23 cellular contexts compared by ENCODE assay signal in the genomic region with DNA sequence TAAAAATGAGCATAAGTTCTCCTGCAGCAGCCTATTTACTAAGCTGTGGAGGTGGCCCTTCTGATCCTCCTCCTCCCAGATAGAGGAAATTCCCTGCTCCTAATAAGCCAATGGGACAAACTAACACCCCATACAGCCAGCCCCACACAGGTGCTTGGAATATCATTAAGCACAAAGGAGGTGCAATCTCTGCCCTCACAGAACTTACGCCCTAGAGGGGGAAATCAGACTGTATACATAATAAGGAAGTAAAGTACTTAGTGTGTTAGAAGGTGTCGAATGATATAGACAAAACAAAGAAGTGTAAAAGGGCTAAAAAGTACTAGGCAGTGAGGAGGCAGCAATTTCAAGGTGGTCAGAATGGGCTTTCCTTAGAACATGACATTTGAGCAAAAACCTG. TPM values are rescaled to one million over a fixed set of nuclear protein-coding genes. Genes with fewer than 3 reads are reported as not detected.
DNase-seq lines count a peak whose midpoint lies in the region; ATAC-seq, FAIRE-seq and TF ChIP-seq lines count a peak whose summit lies in the region.
"Had no signal": no experiment of that assay in that cellular context is flagged by ENCODE, and none has a peak within 500 bp of the region (broad histone marks: within the 10 kb centered on the region; RNA-seq: fewer than 3 reads in every experiment).

No MANE protein-coding gene starts in this region.

- no peak overlapping the region for H3K4me3 ChIP-seq in colonic mucosa
- no peak overlapping the region for H3K4me3 ChIP-seq in thyroid gland (replicated peaks in 1 of 3)
- H3K4me3 ChIP-seq in right atrium auricular region: no peak overlapping the region
- H3K4me3 ChIP-seq in CD8-positive, alpha-beta T cell (ENCODE audit: low read depth, low read length): no peak overlapping the region
- H3K4me3 ChIP-seq in kidney (ENCODE audit: low read length in 2 of 2): no peak overlapping the region
- H3K4me3 ChIP-seq: heart left ventricle, psoas muscle had no signal

- 74 to 82% methylated on average over 2 of the region's 2 CpGs for WGBS in thyroid gland, 2 donors

- H3K27me3 Mint-ChIP-seq in CD8-positive, alpha-beta T cell (ENCODE audit: low read depth): peaks cover 4% of the 10 kb centered on the region

- DNase-seq in NOMO-1 treated with DMSO at 0.1 percent for 48 hours (lab: John Stamatoyannopoulos, UW; ENCODE audit: unreplicated experiment) (peak; percentile 40), NOMO-1 treated with dmso at 0.1 percent for 144 hours (lab: John Stamatoyannopoulos, UW; ENCODE audit: unreplicated experiment) (no peak), colonic mucosa (no peak), thyroid gland (no peak), right atrium auricular region (ENCODE audit: low spot score) (no peak), kidney (no peak)
- no peak for DNase-seq in CD8-positive, alpha-beta T cell
- DNase-seq: 8988T; activated effector memory CD4-positive, alpha-beta T cell treated with anti-CD3 and anti-CD28 coated beads, Interleukin-2, amount 50 U/mL, for 16 hours; aorta; CD8-positive, alpha-beta memory T cell; erythroblast; heart left ventricle; NCI-H446 treated with DMSO at 0.1 percent for 48 hours; PC-3; psoas muscle had no signal

- H3K27ac Mint-ChIP-seq in CD8-positive, alpha-beta T cell: no peak overlapping the region
- H3K27ac Mint-ChIP-seq: CD8-positive, alpha-beta memory T cell had no signal

- H3K4me3 Mint-ChIP-seq in CD8-positive, alpha-beta T cell: no peak overlapping the region
- H3K4me3 Mint-ChIP-seq: CD8-positive, alpha-beta memory T cell had no signal

- H3K27me3 ChIP-seq in colonic mucosa (no peaks in the 10 kb centered on the region), thyroid gland (no peaks in the 10 kb centered on the region), right atrium auricular region (no peaks in the 10 kb centered on the region)
- no peaks in the 10 kb centered on the region for H3K27me3 ChIP-seq in CD8-positive, alpha-beta T cell (ENCODE audit: insufficient read depth, low read length)
- H3K27me3 ChIP-seq: heart left ventricle had no signal

- H3K9ac ChIP-seq in colonic mucosa (ENCODE audit: low read depth in 2 of 2, low read length in 2 of 2) (peak overlapping the region in 1 of 2 donors; percentile 43), kidney (ENCODE audit: low read length in 2 of 2) (no peak overlapping the region)
- H3K9ac ChIP-seq: KMS-11 had no signal

- TF ChIP-seq POLR2A in thyroid gland (IDR thresholded peaks at IDR 0.05): no peak

- POLR2A ChIA-PET in CD8-positive, alpha-beta T cell (lab: Charles Lee): no interaction called here

- intact Hi-C loops in colonic mucosa (cut with DNase I): no loop called here
- intact Hi-C loops in thyroid gland (cut with DNase I): no loop called here
- intact Hi-C loops in CD8-positive, alpha-beta T cell (cut with DNase I, micrococcal nuclease): no loop called here
- intact Hi-C loops in kidney (cut with DNase I): no loop called here

- H3K4me1 Mint-ChIP-seq in CD8-positive, alpha-beta T cell (ENCODE audit: low read depth): no peaks in the 10 kb centered on the region
- H3K4me1 Mint-ChIP-seq: CD8-positive, alpha-beta memory T cell had no signal

- no peaks in the 10 kb centered on the region for H3K36me3 ChIP-seq in colonic mucosa
- H3K36me3 ChIP-seq in thyroid gland: no peaks in the 10 kb centered on the region
- no peaks in the 10 kb centered on the region for H3K36me3 ChIP-seq in right atrium auricular region
- no peaks in the 10 kb centered on the region for H3K36me3 ChIP-seq in CD8-positive, alpha-beta T cell (ENCODE audit: insufficient read depth, low read length)
- no peaks in the 10 kb centered on the region for H3K36me3 ChIP-seq in kidney (ENCODE audit: control insufficient read depth in 1 of 2, insufficient read depth in 2 of 2, low read length in 2 of 2)
- H3K36me3 ChIP-seq: heart left ventricle had no signal

- ATAC-seq in HG03432 (IDR thresholded peaks at IDR 0.05; ENCODE audit: unreplicated experiment): peak; percentile 21
- ATAC-seq in CD8-positive, alpha-beta T cell: no peak
- ATAC-seq: PC-3, psoas muscle, SK-N-SH treated with all-trans-retinoic acid at 6 μM for 48 hours had no signal

- no peak for TF ChIP-seq CTCF in colonic mucosa (IDR thresholded peaks at IDR 0.05)
- no peak for TF ChIP-seq CTCF in thyroid gland (IDR thresholded peaks at IDR 0.05)
- TF ChIP-seq CTCF in right atrium auricular region (IDR thresholded peaks at IDR 0.05): no peak
- TF ChIP-seq CTCF in CD8-positive, alpha-beta T cell (IDR thresholded peaks at IDR 0.05): no peak
- no peak for TF ChIP-seq CTCF in kidney (IDR thresholded peaks at IDR 0.05; ENCODE audit: borderline replicate concordance, extremely low read depth, insufficient read depth)

- CTCF ChIA-PET in CD8-positive, alpha-beta T cell (lab: Charles Lee): no interaction called here

- FAIRE-seq in kidney (lab: Jason Lieb, UNC): no peak
- FAIRE-seq: colon had no signal

- H3K36me3 Mint-ChIP-seq in CD8-positive, alpha-beta T cell: no peaks in the 10 kb centered on the region
- H3K36me3 Mint-ChIP-seq: CD8-positive, alpha-beta memory T cell had no signal

- H3K4me1 ChIP-seq in colonic mucosa: peaks cover 21% of the 10 kb centered on the region
- H3K4me1 ChIP-seq in thyroid gland: peaks cover 0 to 6% of the 10 kb centered on the region in 2 donors
- no peaks in the 10 kb centered on the region for H3K4me1 ChIP-seq in right atrium auricular region
- H3K4me1 ChIP-seq in CD8-positive, alpha-beta T cell (ENCODE audit: insufficient read depth, low read length): no peaks in the 10 kb centered on the region
- no peaks in the 10 kb centered on the region for H3K4me1 ChIP-seq in kidney (ENCODE audit: control insufficient read depth in 1 of 2, insufficient read depth in 1 of 2, low read depth in 1 of 2, low read length in 2 of 2)
- H3K4me1 ChIP-seq: psoas muscle had no signal

- H3K27ac ChIP-seq in colonic mucosa (peak overlapping the region; percentile 79), thyroid gland (peak overlapping the region in 2 of 3 donors; percentile 24 to 27), right atrium auricular region (no peak overlapping the region), kidney (ENCODE audit: low read depth in 2 of 2, low read length in 2 of 2) (no peak overlapping the region)
- no peak overlapping the region for H3K27ac ChIP-seq in CD8-positive, alpha-beta T cell (ENCODE audit: low read depth, low read length)
- H3K27ac ChIP-seq: heart left ventricle, HL-60, KMS-11, psoas muscle, VCaP had no signal

- no peaks in the 10 kb centered on the region for H3K9me3 ChIP-seq in colonic mucosa
- H3K9me3 ChIP-seq in thyroid gland: no peaks in the 10 kb centered on the region
- H3K9me3 ChIP-seq in right atrium auricular region: no peaks in the 10 kb centered on the region
- no peaks in the 10 kb centered on the region for H3K9me3 ChIP-seq in CD8-positive, alpha-beta T cell (ENCODE audit: low read length)
- no peaks in the 10 kb centered on the region for H3K9me3 ChIP-seq in kidney (ENCODE audit: control insufficient read depth in 1 of 2, low read length in 2 of 2)
- H3K9me3 ChIP-seq: heart left ventricle, psoas muscle had no signal

- H3K9me3 Mint-ChIP-seq in CD8-positive, alpha-beta T cell: no peaks in the 10 kb centered on the region
- H3K9me3 Mint-ChIP-seq: CD8-positive, alpha-beta memory T cell had no signal

RNA-seq across cellular contexts. Expression of a gene that starts 5.8 kb away (rescaled TPM):
- total RNA-seq in colonic mucosa: 100 to 1,000 TPM in 1 of 2 donors, 10 to 100 TPM in 1; 46.5 to 445 TPM
- total RNA-seq in thyroid gland: not detected
- not detected for total RNA-seq in right atrium auricular region
- total RNA-seq in CD8-positive, alpha-beta T cell: not detected
- not detected for total RNA-seq in kidney
- polyA plus RNA-seq in kidney (ENCODE audit: insufficient read depth, low read depth, low replicate concordance): not detected
- total RNA-seq: aorta; CD8-positive, alpha-beta memory T cell; heart left ventricle; kidney epithelial cell; PC-3; psoas muscle had no signal
- polyA plus RNA-seq: CD8-positive, alpha-beta memory T cell; heart left ventricle; psoas muscle had no signal

RNA-seq across cellular contexts. Expression of a gene that starts 16.8 kb away (rescaled TPM):
- total RNA-seq in colonic mucosa: not detected
- not detected for total RNA-seq in thyroid gland
- total RNA-seq in right atrium auricular region: not detected
- not detected for total RNA-seq in CD8-positive, alpha-beta T cell
- total RNA-seq in kidney: not detected
- polyA plus RNA-seq in kidney (ENCODE audit: insufficient read depth, low read depth, low replicate concordance): not detected
- total RNA-seq: aorta; CD8-positive, alpha-beta memory T cell; heart left ventricle; kidney epithelial cell; PC-3; psoas muscle had no signal
- polyA plus RNA-seq: aorta; CD8-positive, alpha-beta memory T cell; heart left ventricle; psoas muscle had no signal

RNA-seq across cellular contexts. Expression of a gene that starts 42.8 kb away (rescaled TPM):
- total RNA-seq in colonic mucosa (under 1 TPM; 0.96 to 0.98 TPM), thyroid gland (under 1 TPM in 2 of 4 donors, not detected in 2; 0.13 to 0.25 TPM), right atrium auricular region (not detected), kidney (11.1 TPM)
- 10 to 100 TPM; 12.3 to 13.2 TPM for total RNA-seq in CD8-positive, alpha-beta T cell
- not detected for polyA plus RNA-seq in kidney (ENCODE audit: insufficient read depth, low read depth, low replicate concordance)
- total RNA-seq: kidney epithelial cell, PC-3 had no signal

Comparison
In these comparisons a context has a peak if more than half of its experiments do, and no peak if none do; other contexts are left out.
1. H3K27ac ChIP-seq: peak in colonic mucosa (single experiment) and thyroid gland (2 of 3); none in right atrium auricular region (0 of 2), CD8-positive, alpha-beta T cell (single experiment) and kidney (0 of 2).
2. RNA of a gene that starts 5.8 kb away (total RNA-seq): 46.5 to 445 TPM in colonic mucosa; not detected in kidney (single experiment), not detected in thyroid gland, not detected in right atrium auricular region and not detected in CD8-positive, alpha-beta T cell; every median in the first group is over 10 times any median in the second.